26 cellular contexts compared by ENCODE assay signal in the genomic region with DNA sequence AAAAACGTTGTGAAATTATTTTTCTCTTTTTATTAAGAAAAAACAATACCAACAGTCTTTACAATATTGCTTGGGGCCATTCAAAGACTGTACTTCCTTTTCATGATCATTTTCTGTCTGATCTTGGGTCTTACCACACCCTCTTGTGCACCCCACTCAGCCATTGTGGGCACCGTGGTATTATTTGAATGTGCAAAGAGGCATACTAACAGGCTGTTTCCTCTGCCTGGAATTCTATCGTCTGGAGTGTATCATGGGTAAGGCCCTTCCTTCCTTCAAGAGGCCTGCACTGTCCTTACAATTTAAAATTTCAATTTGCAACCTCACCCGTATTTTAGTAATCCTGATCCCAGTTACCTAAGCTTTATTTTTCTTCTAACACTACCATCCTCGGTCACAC.
"Had no signal": no experiment of that assay in that cellular context is flagged by ENCODE, and none has a peak within 500 bp of the region (broad histone marks: within the 10 kb centered on the region; RNA-seq: fewer than 3 reads in every experiment).

No MANE protein-coding gene starts in this region.

- H3K36me3 ChIP-seq: SJSA1 had no signal

- H3K27ac ChIP-seq: KMS-11, SJSA1 had no signal

- H3K27me3 ChIP-seq: SJSA1 had no signal

- FAIRE-seq: HepG2, K562, RCC 7860 had no signal

- H3K9me3 ChIP-seq: SJSA1, SK-N-SH had no signal

- H3K4me1 Mint-ChIP-seq: IgD-negative memory B cell, T-cell had no signal

- H3K9me3 Mint-ChIP-seq: T-cell; T-helper 1 cell treated with Interleukin-12 subunit alpha and Interleukin-12 subunit beta and Interleukin-4 antibody, amounts not matched to agents 30 μg/mL and 1 μg/mL, for 36 hours had no signal

- DNase-seq: MV-4-11, NCI-H1048, NCI-H1105, NCI-H1417, NCI-H1436 treated with DMSO at 0.1 percent for 48 hours, NCI-H1694, NCI-H187 treated with DMSO at 0.1 percent for 48 hours, NCI-H2029 treated with DMSO at 0.1 percent for 48 hours, NCI-H2171 treated with DMSO at 0.1 percent for 48 hours, NCI-H345, NCI-H446 treated with DMSO at 0.1 percent for 48 hours, NCI-H510A treated with DMSO at 0.1 percent for 48 hours, NCI-H526 treated with DMSO at 0.1 percent for 48 hours, Right ventricle myocardium superior, RPMI8226, SIG-M5, SK-N-SH, SW 1271, T-cell had no signal

- H3K4me3 Mint-ChIP-seq: IgD-negative memory B cell; T-cell; T-helper 1 cell treated with Interleukin-12 subunit alpha and Interleukin-12 subunit beta and Interleukin-4 antibody, amounts not matched to agents 30 μg/mL and 1 μg/mL, for 36 hours had no signal

- H3K4me2 ChIP-seq: KMS-11, SK-N-SH had no signal

- H3K9ac ChIP-seq: KMS-11, SK-N-SH had no signal

- H3K27ac Mint-ChIP-seq: IgD-negative memory B cell; T-cell; T-helper 1 cell treated with Interleukin-12 subunit alpha and Interleukin-12 subunit beta and Interleukin-4 antibody, amounts not matched to agents 30 μg/mL and 1 μg/mL, for 36 hours had no signal

- H3K4me1 ChIP-seq: SJSA1 had no signal

- H3K27me3 Mint-ChIP-seq: IgD-negative memory B cell had no signal

- H3K4me3 ChIP-seq: K562, SJSA1 had no signal

- H3K36me3 Mint-ChIP-seq: IgD-negative memory B cell, T-cell had no signal
